ENCODE assay signal across 24 cellular contexts in genomic region chr2:10339647-10340592, GRCh38. TPM values are rescaled to one million over a fixed set of nuclear protein-coding genes. Genes with fewer than 3 reads are reported as not detected.
A peak's percentile ranks its signal among the peaks of the same experiment; 100 is the strongest.
DNase-seq lines count a peak whose midpoint lies in the region; ATAC-seq, FAIRE-seq and TF ChIP-seq lines count a peak whose summit lies in the region.
"Had no signal": no experiment of that assay in that cellular context is flagged by ENCODE, and none has a peak within 500 bp of the region (broad histone marks: within the 10 kb centered on the region; RNA-seq: fewer than 3 reads in every experiment).

No MANE protein-coding gene starts in this region.

- TF ChIP-seq CTCF in MCF 10A (IDR thresholded peaks at IDR 0.05; ENCODE audit: unreplicated experiment) (no peak), breast epithelium (IDR thresholded peaks at IDR 0.05) (no peak), HepG2 (CRISPR knock-in tag; IDR thresholded peaks at IDR 0.05) (no peak), MM.1S (IDR thresholded peaks at IDR 0.05; ENCODE audit: low read length) (no peak)

- POLR2A ChIA-PET in MCF 10A (lab: Yijun Ruan, JAX), result no interaction called here
- POLR2A ChIA-PET in HepG2 (lab: Yijun Ruan, JAX), result no interaction called here

- H3K4me3 ChIP-seq in breast epithelium (no peak overlapping the region), HepG2 (replicated peaks in 1 of 3; ENCODE audit: insufficient read depth in 1 of 3, low read depth in 2 of 3, low read length in 3 of 3) (no peak overlapping the region), MM.1S (ENCODE audit: low read length) (no peak overlapping the region)
- H3K4me3 ChIP-seq: heart right ventricle, left lung, prostate gland, thyroid gland had no signal

- BruUV-seq in MCF 10A (replicated peaks; lab: Mats Ljungman, UMichigan) (no TSS peak), HepG2 (replicated peaks; lab: Mats Ljungman, UMichigan) (no TSS peak)

- 96% methylated on average over 16 of the region's 17 CpGs for WGBS in HepG2 (ENCODE audit: low lambda C conversion rate)

- DNase-seq in MCF 10A (ENCODE audit: unreplicated experiment) (no peak), breast epithelium (ENCODE audit: low spot score in 2 of 2) (no peak), HepG2 (ENCODE audit: low spot score) (no peak), MM.1S (no peak), NCI-H82 treated with DMSO at 0.1 percent for 48 hours (lab: John Stamatoyannopoulos, UW; ENCODE audit: unreplicated experiment) (no peak), islet precursor cell (no peak), erythroblast (lab: John Stamatoyannopoulos, UW) (no peak)
- DNase-seq in activated naive CD8-positive, alpha-beta T cell treated with anti-CD3 and anti-CD28 coated beads for 36 hours, result no peak
- DNase-seq: activated gamma-delta T cell treated with Interleukin-2 at 50 U/mL for 16 hours; anterior cingulate cortex; BE2C; central memory CD4-positive, alpha-beta T cell; EL; heart right ventricle; left lung; NCI-H524 treated with DMSO at 0.1 percent for 48 hours; thyroid gland; WERI-Rb-1 had no signal

- H3K36me3 Mint-ChIP-seq in MCF 10A (ENCODE audit: insufficient read depth, unreplicated experiment), result peaks cover 13% of the 10 kb centered on the region
- H3K36me3 Mint-ChIP-seq in activated naive CD8-positive, alpha-beta T cell treated with anti-CD3 and anti-CD28 coated beads for 36 hours, result peaks cover 25% of the 10 kb centered on the region

- H3K4me2 ChIP-seq in HepG2 (ENCODE audit: low read depth, low read length) (no peak overlapping the region), MM.1S (ENCODE audit: low read depth, low read length) (no peak overlapping the region)

- no peak for ATAC-seq in HepG2
- ATAC-seq: heart right ventricle, left lung, SK-N-SH treated with all-trans-retinoic acid at 6 μM for 48 hours had no signal

- H3F3A ChIP-seq in MM.1S (ENCODE audit: insufficient read depth, low read length), result no peaks in the 10 kb centered on the region

- H3K27me3 ChIP-seq in breast epithelium (no peaks in the 10 kb centered on the region), HepG2 (ENCODE audit: control insufficient read depth in 1 of 2, insufficient read depth in 2 of 2, low read length in 2 of 2) (no peaks in the 10 kb centered on the region), MM.1S (replicated peaks; ENCODE audit: insufficient read depth, low read length) (no peaks in the 10 kb centered on the region)
- H3K27me3 ChIP-seq: BE2C, heart right ventricle, left lung, thyroid gland had no signal

- no peak overlapping the region for H2AFZ ChIP-seq in HepG2 (ENCODE audit: low read length)
- H2AFZ ChIP-seq in MM.1S (ENCODE audit: low read length), result no peak overlapping the region

- H3K9me3 Mint-ChIP-seq in MCF 10A (ENCODE audit: unreplicated experiment), result no peaks in the 10 kb centered on the region
- H3K9me3 Mint-ChIP-seq in activated naive CD8-positive, alpha-beta T cell treated with anti-CD3 and anti-CD28 coated beads for 36 hours, result peaks cover 4% of the 10 kb centered on the region
- H3K9me3 Mint-ChIP-seq: neural crest cell had no signal

- TF ChIP-seq POLR2A in breast epithelium (IDR thresholded peaks at IDR 0.05) (no peak), HepG2 (IDR thresholded peaks at IDR 0.05; ENCODE audit: insufficient read depth in 1 of 2, low read depth in 2 of 2, low read length in 2 of 2) (no peak), erythroblast (IDR thresholded peaks at IDR 0.05; ENCODE audit: low read length) (no peak)

- no peak overlapping the region for H3K9ac ChIP-seq in HepG2 (ENCODE audit: insufficient read depth, low read depth, low read length)
- H3K9ac ChIP-seq in MM.1S (ENCODE audit: low read length), result no peak overlapping the region

- H3K27ac ChIP-seq in breast epithelium, result no peak overlapping the region
- no peak overlapping the region for H3K27ac ChIP-seq in HepG2 (ENCODE audit: extremely low read length, insufficient read depth, low read length)
- no peak overlapping the region for H3K27ac ChIP-seq in MM.1S (ENCODE audit: low read length)
- H3K27ac ChIP-seq: epithelial cell of prostate, heart right ventricle, left lung, prostate gland, thyroid gland, WERI-Rb-1 had no signal

- no peak for FAIRE-seq in HepG2 (lab: Jason Lieb, UNC)
- FAIRE-seq: A204.1 had no signal

- H3K9me3 ChIP-seq in breast epithelium, result peaks cover 5 to 7% of the 10 kb centered on the region in 2 donors
- peaks cover 5% of the 10 kb centered on the region; the same call in 1 of the 2 replicates for H3K9me3 ChIP-seq in HepG2 (ENCODE audit: low read length)
- H3K9me3 ChIP-seq in MM.1S (replicated peaks; ENCODE audit: insufficient read depth, low read length), result no peaks in the 10 kb centered on the region
- H3K9me3 ChIP-seq: prostate gland, thyroid gland had no signal

- CTCF ChIA-PET in MCF 10A (lab: Yijun Ruan, JAX) (interaction anchor here (0.7 kb wide), 1 partner anchor 13 kb away, joined by 4 read pairs; no protein-coding TSS in a partner anchor), HepG2 (lab: Yijun Ruan, JAX; ENCODE audit: low intra/inter-chr PET ratio, low total read pairs) (no interaction called here)

- in situ Hi-C loops in HepG2 (cut with HindIII; ENCODE audit: extremely low pct_ligation_motif_present, low pct_unique_long_range_greater_than_20kb), result no loop called here

- peak overlapping the region; percentile 61 for H3K27ac Mint-ChIP-seq in MCF 10A (ENCODE audit: low read depth, unreplicated experiment)
- peak overlapping the region; percentile 49 for H3K27ac Mint-ChIP-seq in activated naive CD8-positive, alpha-beta T cell treated with anti-CD3 and anti-CD28 coated beads for 36 hours
- H3K27ac Mint-ChIP-seq: T-helper 2 cell treated with Interferon-gamma antibody and Interleukin-4, amounts not matched to agents 5 μg/mL and 100 μg/mL, for 36 hours had no signal

- H3K27me3 Mint-ChIP-seq in MCF 10A (ENCODE audit: insufficient read depth, unreplicated experiment), result no peaks in the 10 kb centered on the region
- H3K27me3 Mint-ChIP-seq in activated naive CD8-positive, alpha-beta T cell treated with anti-CD3 and anti-CD28 coated beads for 36 hours, result no peaks in the 10 kb centered on the region

- no peaks in the 10 kb centered on the region for H3K36me3 ChIP-seq in breast epithelium
- H3K36me3 ChIP-seq in HepG2 (replicated peaks in 1 of 2; ENCODE audit: control insufficient read depth in 1 of 2, insufficient read depth in 2 of 2, low read length in 2 of 2), result peaks cover 2 to 8% of the 10 kb centered on the region in 2 experiments; a peak in 3 of 5 replicates
- no peaks in the 10 kb centered on the region for H3K36me3 ChIP-seq in MM.1S (replicated peaks; ENCODE audit: insufficient read depth, low read length)
- H3K36me3 ChIP-seq: left lung, prostate gland, thyroid gland, WERI-Rb-1 had no signal

- H3K4me3 Mint-ChIP-seq in MCF 10A (ENCODE audit: unreplicated experiment), result no peak overlapping the region
- H3K4me3 Mint-ChIP-seq in activated naive CD8-positive, alpha-beta T cell treated with anti-CD3 and anti-CD28 coated beads for 36 hours, result no peak overlapping the region
- H3K4me3 Mint-ChIP-seq: neural crest cell; T-helper 2 cell treated with Interferon-gamma antibody and Interleukin-4, amounts not matched to agents 5 μg/mL and 100 μg/mL, for 36 hours had no signal

- H3K4me1 ChIP-seq in breast epithelium, result no peaks in the 10 kb centered on the region
- peaks cover 39% of the 10 kb centered on the region for H3K4me1 ChIP-seq in HepG2 (ENCODE audit: insufficient read depth, low read length)
- no peaks in the 10 kb centered on the region for H3K4me1 ChIP-seq in MM.1S (ENCODE audit: low read length)
- H3K4me1 ChIP-seq: prostate gland, thyroid gland had no signal

- TF ChIP-seq EP300 in HepG2 (IDR thresholded peaks at IDR 0.05; ENCODE audit: low read depth in 2 of 2, low read length in 2 of 2), result no peak
- no peak for TF ChIP-seq EP300 in HepG2 (CRISPR knock-in tag; IDR thresholded peaks at IDR 0.05; ENCODE audit: borderline replicate concordance)

- intact Hi-C loops in MCF 10A (cut with micrococcal nuclease), result no loop called here
- intact Hi-C loops in breast epithelium (cut with DNase I; ENCODE audit: low total_unique reads), result no loop called here
- intact Hi-C loops in HepG2 (cut with micrococcal nuclease; ENCODE audit: unreplicated experiment), result no loop called here

- H3K79me2 ChIP-seq in HepG2 (ENCODE audit: insufficient read depth, low read length), result peaks cover 28% of the 10 kb centered on the region
- H3K79me2 ChIP-seq in MM.1S (ENCODE audit: low read length), result peaks cover 98% of the 10 kb centered on the region

- H3K9me2 ChIP-seq in MM.1S (replicated peaks; ENCODE audit: insufficient read depth, low read length), result no peaks in the 10 kb centered on the region

- H4K20me1 ChIP-seq in HepG2 (ENCODE audit: insufficient read depth, low read length), result peaks cover 11% of the 10 kb centered on the region; the same call in 1 of the 2 replicates
- peaks cover 6% of the 10 kb centered on the region; the same call in 1 of the 2 replicates for H4K20me1 ChIP-seq in MM.1S (ENCODE audit: insufficient read depth, low read length)

- peaks cover 32% of the 10 kb centered on the region for H3K4me1 Mint-ChIP-seq in MCF 10A (ENCODE audit: insufficient read depth, unreplicated experiment)
- H3K4me1 Mint-ChIP-seq in activated naive CD8-positive, alpha-beta T cell treated with anti-CD3 and anti-CD28 coated beads for 36 hours, result peaks cover 54% of the 10 kb centered on the region

- no peak for TF ChIP-seq RAD21 in HepG2 (CRISPR knock-in tag; IDR thresholded peaks at IDR 0.05)

RNA-seq across cellular contexts. Expression of gene HPCAL1, which starts 37.2 kb away (rescaled TPM):
- total RNA-seq in MCF 10A (2022), result 136 and 144 TPM in 2 replicates
- total RNA-seq in breast epithelium, result 10 to 100 TPM; 38.6 to 41.9 (median 41.6) TPM
- 100 to 1,000 TPM; 100 to 105 TPM for total RNA-seq in activated naive CD8-positive, alpha-beta T cell treated with anti-CD3 and anti-CD28 coated beads for 36 hours
- total RNA-seq in HepG2 (2016; rRNA removed; fragmentation: Illumina TruSeq; extraction: Trizol), result 23.3 and 29.9 TPM in 2 replicates
- total RNA-seq in HepG2 (2016; cell fraction: cytosol; rRNA removed; fragmentation: Illumina TruSeq; extraction: Trizol; ENCODE audit: low read depth), result 43.0 and 51.2 TPM in 2 replicates
- 21.4 and 28.1 TPM in 2 replicates for total RNA-seq in HepG2 (2016; cell fraction: insoluble cytoplasmic fraction; rRNA removed; fragmentation: Illumina TruSeq; extraction: Trizol)
- 50.7 and 67.7 TPM in 2 replicates for total RNA-seq in HepG2 (2016; cell fraction: membrane; rRNA removed; fragmentation: Illumina TruSeq; extraction: Trizol)
- total RNA-seq in HepG2 (2016; cell fraction: nucleus; rRNA removed; fragmentation: Illumina TruSeq; extraction: Trizol), result 12.9 and 16.1 TPM in 2 replicates
- polyA plus RNA-seq in HepG2 (2011; rRNA removed), result 29.5 and 38.6 TPM in 2 replicates
- 29.8 and 35.9 TPM in 2 replicates for polyA plus RNA-seq in HepG2 (2011; cell fraction: cytosol; rRNA removed)
- 54.3 and 60.0 TPM in 2 replicates for polyA plus RNA-seq in HepG2 (2011; cell fraction: nucleus; rRNA removed)
- polyA plus RNA-seq in HepG2 (2012), result 46.0 and 46.8 TPM in 2 replicates
- polyA plus RNA-seq in HepG2 (2016; cell fraction: cytosol; fragmentation: Illumina TruSeq; extraction: Trizol; ENCODE audit: low read depth), result 37.1 and 47.1 TPM in 2 replicates
- 24.6 and 35.5 TPM in 2 replicates for polyA plus RNA-seq in HepG2 (2016; cell fraction: insoluble cytoplasmic fraction; fragmentation: Illumina TruSeq; extraction: Trizol; ENCODE audit: low read depth)
- 54.6 and 65.1 TPM in 2 replicates for polyA plus RNA-seq in HepG2 (2016; cell fraction: membrane; fragmentation: Illumina TruSeq; extraction: Trizol; ENCODE audit: low read depth)
- polyA plus RNA-seq in HepG2 (2016; cell fraction: nucleus; fragmentation: Illumina TruSeq; extraction: Trizol; ENCODE audit: insufficient read depth, low read depth), result 30.3 and 35.7 TPM in 2 replicates
- 26.5 and 27.7 TPM in 2 replicates for polyA minus RNA-seq in HepG2 (2011; rRNA and poly(A)+ RNA removed; ENCODE audit: low replicate concordance)
- polyA minus RNA-seq in HepG2 (2011; cell fraction: cytosol; rRNA and poly(A)+ RNA removed), result 19.4 and 20.4 TPM in 2 replicates
- 12.6 and 15.5 TPM in 2 replicates for polyA minus RNA-seq in HepG2 (2011; cell fraction: nucleus; rRNA and poly(A)+ RNA removed)
